In genomic region chr13:41456768-41457588, GRCh38 we compare ENCODE assay signal across 1 cellular context.
A peak's percentile ranks its signal among the peaks of the same experiment; 100 is the strongest.
TF ChIP-seq lines count a peak whose summit lies in the region.

Gene RGCC, plus strand, starts transcription at chr13:41457550. Its CDS starts 158 bp downstream, at chr13:41457708.

TF ChIP-seq in HEK293, 187 proteins besides CTCF, POLR2A, EP300 and RAD21 (continued from another document):
- TF ChIP-seq PBX3 (CRISPR knock-in tag; IDR thresholded peaks at IDR 0.05) = peak; percentile 26; the same call in 1 of the 2 replicates
- TF ChIP-seq ZNF366 (tag by site-specific recombination; conservative IDR thresholded peaks at IDR 0.05) = no peak
- TF ChIP-seq ZNF148 (tag by site-specific recombination; IDR thresholded peaks at IDR 0.05; ENCODE audit: borderline replicate concordance) = no peak
- TF ChIP-seq ZFHX2 (tag by site-specific recombination; conservative IDR thresholded peaks at IDR 0.05) = peak; percentile 98
- peak; percentile 90 for TF ChIP-seq ZBTB8A (tag by site-specific recombination; IDR thresholded peaks at IDR 0.05)
- peak; percentile 90 for TF ChIP-seq ZBTB26 (tag by site-specific recombination; optimal IDR thresholded peaks at IDR 0.05)
- TF ChIP-seq SP3 (tag by site-specific recombination; IDR thresholded peaks at IDR 0.05) = peak; percentile 55; the same call in 1 of the 2 replicates
- TF ChIP-seq ZNF629 (tag by site-specific recombination; IDR thresholded peaks at IDR 0.05) = 0 out of 2 replicates have a peak, but pooled peaks have one; percentile 23
- TF ChIP-seq ZNF449 (tag by site-specific recombination; IDR thresholded peaks at IDR 0.05) = peak; percentile 59; the same call in 1 of the 2 replicates
- TF ChIP-seq KLF8 (tag by site-specific recombination; IDR thresholded peaks at IDR 0.05) = no peak
- TF ChIP-seq BCL11A (tag by site-specific recombination; IDR thresholded peaks at IDR 0.05; ENCODE audit: low read depth) = no peak
- TF ChIP-seq KLF9 (tag by site-specific recombination; IDR thresholded peaks at IDR 0.05; ENCODE audit: low read depth) = peak; percentile 49; the same call in 1 of the 2 replicates
- TF ChIP-seq SP7 (tag by site-specific recombination; IDR thresholded peaks at IDR 0.05) = peak; percentile 70
- no peak for TF ChIP-seq KLF7 (tag by site-specific recombination; IDR thresholded peaks at IDR 0.05; ENCODE audit: borderline replicate concordance)
- TF ChIP-seq ZSCAN30 (tag by site-specific recombination; IDR thresholded peaks at IDR 0.05) = peak; percentile 31; the same call in 1 of the 2 replicates
- peak; percentile 38; the same call in 1 of the 2 replicates for TF ChIP-seq ZFP69B (tag by site-specific recombination; IDR thresholded peaks at IDR 0.05)
- no peak for TF ChIP-seq ZNF473 (tag by site-specific recombination; IDR thresholded peaks at IDR 0.05)
- TF ChIP-seq ZNF202 (tag by site-specific recombination; IDR thresholded peaks at IDR 0.05; ENCODE audit: borderline replicate concordance) = peak; percentile 77
- TF ChIP-seq ZNF335 (tag by site-specific recombination; conservative IDR thresholded peaks at IDR 0.05) = peak; percentile 66
- TF ChIP-seq ZNF274 (IDR thresholded peaks at IDR 0.05; ENCODE audit: low read length) = no peak
- TF ChIP-seq ZNF274 (tag by site-specific recombination; IDR thresholded peaks at IDR 0.05; ENCODE audit: borderline replicate concordance) = no peak
- peak; percentile 76; the same call in 1 of the 2 replicates for TF ChIP-seq HIC1 (tag by site-specific recombination; IDR thresholded peaks at IDR 0.05)
- TF ChIP-seq KLF10 (tag by site-specific recombination; IDR thresholded peaks at IDR 0.05) = peak; percentile 86
- peak; percentile 64; the same call in 1 of the 2 replicates for TF ChIP-seq PATZ1 (tag by site-specific recombination; IDR thresholded peaks at IDR 0.05)
TF ChIP-seq in HEK293: peak in this region for 28.
